In the genomic region with DNA sequence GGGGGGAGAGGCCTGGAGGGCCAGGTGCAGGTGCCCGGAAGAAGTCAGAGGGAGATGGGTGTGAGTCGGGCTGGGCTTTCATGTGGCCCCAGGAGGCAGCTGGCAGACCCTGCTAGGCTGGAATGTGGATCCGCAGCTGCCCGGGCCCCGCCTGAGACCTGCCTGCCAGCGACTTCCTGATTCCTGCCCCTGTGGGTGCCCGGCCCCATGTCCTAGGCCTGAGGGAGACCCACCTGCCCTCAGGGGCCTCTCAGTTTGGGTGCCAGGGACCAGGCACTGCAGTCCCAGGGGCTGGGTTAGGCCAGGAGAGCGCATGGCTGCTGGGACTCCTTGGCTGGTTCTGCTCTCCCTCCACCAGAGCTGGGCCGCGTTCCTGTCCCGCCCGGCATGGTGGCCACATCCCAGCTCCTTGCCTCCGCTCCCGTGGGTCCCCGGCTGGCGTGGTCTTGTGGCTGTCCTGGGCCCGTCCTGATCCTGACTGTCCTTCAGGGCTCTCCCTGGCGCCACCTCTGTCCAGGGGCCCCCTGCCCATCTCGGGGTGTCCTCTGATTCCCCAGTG, we compare ENCODE assay signal across 20 cellular contexts. TPM values are rescaled to one million over a fixed set of nuclear protein-coding genes. Genes with fewer than 3 reads are reported as not detected.
DNase-seq lines count a peak whose midpoint lies in the region; ATAC-seq and TF ChIP-seq lines count a peak whose summit lies in the region.
"Had no signal": no experiment of that assay in that cellular context is flagged by ENCODE, and none has a peak within 500 bp of the region (broad histone marks: within the 10 kb centered on the region; RNA-seq: fewer than 3 reads in every experiment).

No MANE protein-coding gene starts in this region.

- no peak overlapping the region for H3K23ac ChIP-seq in mesenchymal stem cell (ENCODE audit: low read length in 2 of 2)

- no peak overlapping the region for H2BK15ac ChIP-seq in mesenchymal stem cell (ENCODE audit: low read depth, poor library complexity, severe bottlenecking)

- intact Hi-C loops in upper lobe of right lung (cut with DNase I), result no loop called here

- no peaks in the 10 kb centered on the region for H3K79me1 ChIP-seq in mesenchymal stem cell (replicated peaks; ENCODE audit: low read length, poor library complexity, severe bottlenecking)

- H3K9me3 ChIP-seq in WERI-Rb-1 (ENCODE audit: severe bottlenecking) (peaks cover 2% of the 10 kb centered on the region), mesenchymal stem cell (ENCODE audit: control insufficient read depth, low read length) (no peaks in the 10 kb centered on the region), upper lobe of right lung (no peaks in the 10 kb centered on the region)
- H3K9me3 ChIP-seq: A549, ovary, spleen had no signal

- H3K18ac ChIP-seq in mesenchymal stem cell (ENCODE audit: low read depth in 1 of 2, low read length in 2 of 2), result no peak overlapping the region

- DNase-seq in SIG-M5 treated with dmso at 0.1 percent for 504 hours (lab: John Stamatoyannopoulos, UW; ENCODE audit: unreplicated experiment) (peak; percentile 9), SIG-M5 (lab: John Stamatoyannopoulos, UW) (no peak), WERI-Rb-1 (no peak), mesenchymal stem cell (no peak), upper lobe of right lung (no peak), NK-92 (lab: John Stamatoyannopoulos, UW; ENCODE audit: unreplicated experiment) (no peak), NCI-H1436 (lab: John Stamatoyannopoulos, UW) (no peak)
- DNase-seq: activated CD4-positive, alpha-beta T cell treated with anti-CD3 and anti-CD28 coated beads, Interleukin-2, amount 10 ng/mL, durations not matched to agents 7 days and 5 days; activated T-cell treated with anti-CD3 and anti-CD28 coated beads, Interleukin-2, amount 50 U/mL, for 1 hour; CD8-positive, alpha-beta T cell; effector CD8-positive, alpha-beta T cell; Kasumi-1; mesendoderm; NCI-H1930; ovary; spleen had no signal

- H3K27me3 ChIP-seq in WERI-Rb-1 (ENCODE audit: insufficient read depth, low read depth, severe bottlenecking), result no peaks in the 10 kb centered on the region
- H3K27me3 ChIP-seq in mesenchymal stem cell (ENCODE audit: control insufficient read depth in 1 of 2, insufficient read depth in 1 of 2, low read length in 2 of 2), result peaks cover 9 to 52% of the 10 kb centered on the region in 2 experiments
- no peaks in the 10 kb centered on the region for H3K27me3 ChIP-seq in upper lobe of right lung
- H3K27me3 ChIP-seq: ovary, spleen had no signal

- no peak overlapping the region for H2BK120ac ChIP-seq in mesenchymal stem cell (ENCODE audit: low read depth, low read length)

- H2BK12ac ChIP-seq in mesenchymal stem cell (ENCODE audit: low read length in 2 of 2), result no peak overlapping the region

- peak overlapping the region; percentile 24 for H2AK5ac ChIP-seq in mesenchymal stem cell (ENCODE audit: low read length, severe bottlenecking)

- 79% methylated on average over 19 of the region's 19 CpGs for WGBS in mesenchymal stem cell

- H3K14ac ChIP-seq in mesenchymal stem cell (ENCODE audit: low read length in 2 of 2), result no peak overlapping the region

- H3K4me1 ChIP-seq in mesenchymal stem cell (ENCODE audit: control insufficient read depth, insufficient read depth, low read depth, low read length), result peaks cover 41% of the 10 kb centered on the region
- peaks cover 19% of the 10 kb centered on the region for H3K4me1 ChIP-seq in upper lobe of right lung

- no peak overlapping the region for H4K8ac ChIP-seq in mesenchymal stem cell (ENCODE audit: low read length)

- H3K4ac ChIP-seq in mesenchymal stem cell (ENCODE audit: low read depth in 1 of 2, low read length in 2 of 2), result no peak overlapping the region

- no peak for TF ChIP-seq CTCF in WERI-Rb-1 (IDR thresholded peaks at IDR 0.05; ENCODE audit: low read depth, low read length)
- TF ChIP-seq CTCF in upper lobe of right lung (IDR thresholded peaks at IDR 0.05), result no peak

- ATAC-seq in upper lobe of right lung (peak; percentile 69), HG03135 (IDR thresholded peaks at IDR 0.05; ENCODE audit: unreplicated experiment) (no peak)
- ATAC-seq: CD8-positive, alpha-beta T cell had no signal

- H4K91ac ChIP-seq in mesenchymal stem cell (ENCODE audit: low read length), result no peak overlapping the region

- no peak overlapping the region for H3K4me2 ChIP-seq in mesenchymal stem cell (ENCODE audit: low read length, poor library complexity, severe bottlenecking)
- H3K4me2 ChIP-seq: A549 had no signal

- H3K9ac ChIP-seq in mesenchymal stem cell (ENCODE audit: low read length), result no peak overlapping the region

- no peak overlapping the region for H2BK5ac ChIP-seq in mesenchymal stem cell (ENCODE audit: low read depth, low read length, poor library complexity, severe bottlenecking)

- H3K4me3 ChIP-seq in WERI-Rb-1 (ENCODE audit: low read depth, low read length), result no peak overlapping the region
- H3K4me3 ChIP-seq in mesenchymal stem cell (ENCODE audit: insufficient read depth in 1 of 2, low read depth in 1 of 2, low read length in 2 of 2), result no peak overlapping the region
- H3K4me3 ChIP-seq in upper lobe of right lung, result no peak overlapping the region
- H3K4me3 ChIP-seq: A549, ovary, spleen had no signal

- H3K27ac ChIP-seq in WERI-Rb-1, result peak overlapping the region; percentile 55
- no peak overlapping the region for H3K27ac ChIP-seq in mesenchymal stem cell (ENCODE audit: low read length, poor library complexity, severe bottlenecking)
- H3K27ac ChIP-seq in upper lobe of right lung, result no peak overlapping the region
- H3K27ac ChIP-seq: A549, ovary, spleen had no signal

- H2AFZ ChIP-seq in mesenchymal stem cell (ENCODE audit: low read depth, low read length), result no peak overlapping the region

- H3K36me3 ChIP-seq in WERI-Rb-1 (no peaks in the 10 kb centered on the region), mesenchymal stem cell (ENCODE audit: control insufficient read depth in 1 of 2, insufficient read depth in 2 of 2, low read depth in 1 of 2, low read length in 2 of 2) (no peaks in the 10 kb centered on the region), upper lobe of right lung (no peaks in the 10 kb centered on the region)
- H3K36me3 ChIP-seq: ovary, spleen had no signal

RNA-seq across cellular contexts. Expression of a gene that starts 22.1 kb away (rescaled TPM):
- 0.01 TPM for polyA plus RNA-seq in mesenchymal stem cell (2013, experiment 1 of 2)
- polyA plus RNA-seq in mesenchymal stem cell (2013, experiment 2 of 2), result not detected
- total RNA-seq in upper lobe of right lung, result 67.0 TPM

RNA-seq across cellular contexts. Expression of a gene that starts 42.9 kb away (rescaled TPM):
- not detected for polyA plus RNA-seq in mesenchymal stem cell (2013, experiment 1 of 2)
- polyA plus RNA-seq in mesenchymal stem cell (2013, experiment 2 of 2), result not detected
- total RNA-seq in upper lobe of right lung, result 0.87 TPM
- total RNA-seq: bronchial epithelial cell, fibroblast of villous mesenchyme had no signal
- polyA plus RNA-seq: A549 had no signal
